In genomic region chr22:19497245-19497644, GRCh38 we compare ENCODE assay signal across 12 cellular contexts. TPM values are rescaled to one million over a fixed set of nuclear protein-coding genes. Genes with fewer than 3 reads are reported as not detected.
DNase-seq lines count a peak whose midpoint lies in the region; ATAC-seq and TF ChIP-seq lines count a peak whose summit lies in the region.
"Had no signal": no experiment of that assay in that cellular context is flagged by ENCODE, and none has a peak within 500 bp of the region (broad histone marks: within the 10 kb centered on the region; RNA-seq: fewer than 3 reads in every experiment).

No MANE protein-coding gene starts in this region.

- H3K36me3 ChIP-seq in BE2C (peaks cover 57% of the 10 kb centered on the region), vagina (no peaks in the 10 kb centered on the region)

- no peak overlapping the region for H3K27ac ChIP-seq in vagina

- no peak for TF ChIP-seq POLR2A in vagina (IDR thresholded peaks at IDR 0.05)

- ATAC-seq in Right ventricle myocardium superior (ENCODE audit: poor library complexity): no peak
- ATAC-seq: esophagus mucosa had no signal

- H3K4me3 ChIP-seq in BE2C (ENCODE audit: low read depth, low read length) (no peak overlapping the region), cardiac fibroblast (replicated peaks in 1 of 2; ENCODE audit: low read depth in 2 of 2, low read length in 2 of 2) (no peak overlapping the region), vagina (no peak overlapping the region)

- peak; percentile 54 for DNase-seq in BE2C
- DNase-seq in NCI-H69 (lab: John Stamatoyannopoulos, UW): peak; percentile 77
- DNase-seq in cardiac fibroblast (ENCODE audit: low read depth in 2 of 2): peak; percentile 87 to 93
- DNase-seq in myocyte (ENCODE audit: low read depth): peak; percentile 98
- DNase-seq in Right ventricle myocardium superior: no peak
- no peak for DNase-seq in stimulated activated CD4-positive, alpha-beta T cell treated with anti-CD3 and anti-CD28 coated beads, Interleukin-2, amount 100 ng/mL, for 48 hours
- DNase-seq in vagina (ENCODE audit: extremely low spot score in 2 of 2): no peak
- no peak for DNase-seq in activated CD4-positive, CD25-positive, alpha-beta regulatory T cell treated with anti-CD3 and anti-CD28 coated beads, Interleukin-2, amount 50 U/mL, for 72 hours
- DNase-seq: activated T-cell treated with anti-CD3 and anti-CD28 coated beads for 4 hours; CD8-positive, alpha-beta memory T cell; stimulated activated CD4-positive, alpha-beta T cell treated with anti-CD3 and anti-CD28 coated beads, Interleukin-4, amount 100 ng/mL, for 4 hours had no signal

- TF ChIP-seq CTCF in BE2C (IDR thresholded peaks at IDR 0.05; ENCODE audit: low read depth, low read length) (no peak), cardiac fibroblast (IDR thresholded peaks at IDR 0.05; ENCODE audit: low read depth, low read length) (no peak), vagina (IDR thresholded peaks at IDR 0.05) (no peak)

- H3K27me3 ChIP-seq in BE2C: no peaks in the 10 kb centered on the region
- no peaks in the 10 kb centered on the region for H3K27me3 ChIP-seq in vagina

- intact Hi-C loops in Right ventricle myocardium superior (cut with DNase I) (no loop called here), vagina (cut with DNase I) (no loop called here)

- H3K4me1 ChIP-seq in BE2C (no peaks in the 10 kb centered on the region), vagina (no peaks in the 10 kb centered on the region)

- H3K9me3 ChIP-seq in BE2C (no peaks in the 10 kb centered on the region), vagina (no peaks in the 10 kb centered on the region)

RNA-seq across cellular contexts. Expression of gene CDC45, which starts 17.5 kb away (rescaled TPM):
- polyA plus RNA-seq in BE2C (2012; ENCODE audit: insufficient read depth, insufficient read length, low read depth): 7.1 TPM
- total RNA-seq in myocyte: 1.1 and 4.5 TPM in 2 replicates
- polyA plus RNA-seq in myocyte (2012): 0.78 TPM
- 0.62 TPM for total RNA-seq in Right ventricle myocardium superior
- 0.74 TPM for total RNA-seq in vagina

RNA-seq across cellular contexts. Expression of gene UFD1, which starts 18.3 kb away (rescaled TPM):
- polyA plus RNA-seq in BE2C (2012; ENCODE audit: insufficient read depth, insufficient read length, low read depth): 105 TPM
- 51.0 and 62.8 TPM in 2 replicates for total RNA-seq in myocyte
- 90.5 TPM for polyA plus RNA-seq in myocyte (2012)
- 43.5 TPM for total RNA-seq in Right ventricle myocardium superior
- 66.8 TPM for total RNA-seq in vagina

RNA-seq across cellular contexts. Expression of gene CLDN5, which starts 27.0 kb away (rescaled TPM):
- 0.32 TPM for polyA plus RNA-seq in BE2C (2012; ENCODE audit: insufficient read depth, insufficient read length, low read depth)
- 7.0 and 11.0 TPM in 2 replicates for total RNA-seq in myocyte
- 0.57 TPM for polyA plus RNA-seq in myocyte (2012)
- 23.9 TPM for total RNA-seq in Right ventricle myocardium superior
- 228 TPM for total RNA-seq in vagina
- total RNA-seq: CD8-positive, alpha-beta memory T cell had no signal
- polyA plus RNA-seq: CD8-positive, alpha-beta memory T cell had no signal

RNA-seq across cellular contexts. Expression of gene C22orf39, which starts 49.7 kb away (rescaled TPM):
- polyA plus RNA-seq in BE2C (2012; ENCODE audit: insufficient read depth, insufficient read length, low read depth): 169 TPM
- total RNA-seq in myocyte: 47.4 and 55.7 TPM in 2 replicates
- 35.4 TPM for polyA plus RNA-seq in myocyte (2012)
- 65.7 TPM for total RNA-seq in Right ventricle myocardium superior
- total RNA-seq in vagina: 46.9 TPM

Comparison
In these comparisons a context has a peak if more than half of its experiments do, and no peak if none do; other contexts are left out.
1. DNase-seq: peak in BE2C (single experiment), NCI-H69 (single experiment), cardiac fibroblast (2 of 2) and myocyte (single experiment); none in Right ventricle myocardium superior (single experiment), stimulated activated CD4-positive, alpha-beta T cell treated with anti-CD3 and anti-CD28 coated beads, Interleukin-2, amount 100 ng/mL, for 48 hours (0 of 2), vagina (0 of 2) and activated CD4-positive, CD25-positive, alpha-beta regulatory T cell treated with anti-CD3 and anti-CD28 coated beads, Interleukin-2, amount 50 U/mL, for 72 hours (single experiment).